ENCODE assay signal across 8 cellular contexts in the genomic region with DNA sequence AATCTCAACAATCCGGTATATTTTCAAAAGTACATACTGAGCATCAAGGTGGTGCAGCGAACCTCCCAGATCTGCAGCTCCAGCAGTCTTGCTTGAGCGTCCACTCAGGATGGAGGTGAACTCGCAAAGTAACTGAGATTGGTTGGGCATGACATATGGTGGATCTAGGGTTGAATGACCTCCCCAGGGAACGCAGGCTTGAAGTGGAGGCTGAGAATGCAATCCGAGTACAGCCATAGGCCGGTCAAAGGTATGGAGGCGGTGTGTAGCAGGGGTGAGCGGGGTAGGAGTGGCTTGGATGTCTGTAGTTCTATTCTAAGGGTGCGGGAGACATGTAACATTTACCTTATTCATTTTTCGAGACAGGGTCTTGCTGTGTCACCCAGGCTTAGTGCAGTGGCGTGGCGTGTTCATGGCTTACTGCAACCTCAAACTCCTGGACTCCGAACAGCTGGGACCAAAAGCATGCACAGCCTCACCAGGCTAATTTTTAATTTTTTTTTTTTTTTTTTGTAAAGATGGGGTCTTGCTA. TPM values are rescaled to one million over a fixed set of nuclear protein-coding genes. Genes with fewer than 3 reads are reported as not detected.
DNase-seq lines count a peak whose midpoint lies in the region; ATAC-seq and TF ChIP-seq lines count a peak whose summit lies in the region.

No MANE protein-coding gene starts in this region.

- TF ChIP-seq CTCF in body of pancreas (IDR thresholded peaks at IDR 0.05): no peak

- peak overlapping the region; percentile 80 to 99 (median 93) for H3K4me2 ChIP-seq in BLaER1 treated with 17β-estradiol and CSF1 and Interleukin-3, amounts not matched to agents 10 nM and 100 nM

- TF ChIP-seq POLR2A in body of pancreas (IDR thresholded peaks at IDR 0.05): no peak

- no peaks in the 10 kb centered on the region for H3K27me3 ChIP-seq in BLaER1 treated with 17β-estradiol and CSF1 and Interleukin-3, amounts not matched to agents 10 nM and 100 nM
- H3K27me3 ChIP-seq in body of pancreas (no peaks in the 10 kb centered on the region), iPS-18a (ENCODE audit: control insufficient read depth, insufficient read depth, low read length) (peaks cover 7% of the 10 kb centered on the region)

- peak; percentile 39 for DNase-seq in NCI-H748 treated with DMSO at 0.1 percent for 48 hours (lab: John Stamatoyannopoulos, UW)
- peak; percentile 49 to 58 (median 54) for DNase-seq in body of pancreas
- peak; percentile 67 for DNase-seq in skeletal muscle cell (ENCODE audit: low read depth)
- DNase-seq in effector CD4-positive, alpha-beta T cell: no peak

- intact Hi-C loops in body of pancreas (cut with DNase I): no loop called here

- peaks cover 32 to 38% (median 34%) of the 10 kb centered on the region in 10 experiments for H3K4me1 ChIP-seq in BLaER1 treated with 17β-estradiol and CSF1 and Interleukin-3, amounts not matched to agents 10 nM and 100 nM
- H3K4me1 ChIP-seq in body of pancreas: peaks cover 41% of the 10 kb centered on the region
- H3K4me1 ChIP-seq in iPS-18a (ENCODE audit: control insufficient read depth, low read depth, low read length): peaks cover 7% of the 10 kb centered on the region

- WGBS in body of pancreas, 2 donors: 9% methylated on average over 14 of the region's 14 CpGs

- peak overlapping the region; percentile 79 to 94 (median 92); a peak in 21 of 22 replicates for H3K27ac ChIP-seq in BLaER1 treated with 17β-estradiol and CSF1 and Interleukin-3, amounts not matched to agents 10 nM and 100 nM
- peak overlapping the region; percentile 95 to 99 (median 97) for H3K27ac ChIP-seq in body of pancreas
- peak overlapping the region; percentile 91 for H3K27ac ChIP-seq in iPS-18a (ENCODE audit: low read length)

- H3K4me3 ChIP-seq in BLaER1 treated with 17β-estradiol and CSF1 and Interleukin-3, amounts not matched to agents 10 nM and 100 nM: peak overlapping the region; percentile 84 to 98 (median 94)
- peak overlapping the region; percentile 61 to 72 for H3K4me3 ChIP-seq in body of pancreas
- H3K4me3 ChIP-seq in iPS-18a (ENCODE audit: low read length): peak overlapping the region; percentile 97
- H3K4me3 ChIP-seq in skeletal muscle cell (ENCODE audit: low read depth, low read length): peak overlapping the region; percentile 73

- H3K9me3 ChIP-seq in BLaER1 treated with 17β-estradiol and CSF1 and Interleukin-3, amounts not matched to agents 10 nM and 100 nM (replicated peaks in 1 of 11): no peaks in the 10 kb centered on the region
- H3K9me3 ChIP-seq in body of pancreas (no peaks in the 10 kb centered on the region), iPS-18a (ENCODE audit: control insufficient read depth, low read depth, low read length) (no peaks in the 10 kb centered on the region)

- H4K20me1 ChIP-seq in BLaER1 treated with 17β-estradiol and CSF1 and Interleukin-3, amounts not matched to agents 10 nM and 100 nM: peaks cover 18 to 47% (median 38%) of the 10 kb centered on the region in 11 experiments; a peak in 21 of 22 replicates

- H3K9ac ChIP-seq in BLaER1 treated with 17β-estradiol and CSF1 and Interleukin-3, amounts not matched to agents 10 nM and 100 nM: peak overlapping the region; percentile 88 to 97 (median 95)
- peak overlapping the region; percentile 88 for H3K9ac ChIP-seq in iPS-18a (ENCODE audit: low read length)

- ATAC-seq in GM18867 (IDR thresholded peaks at IDR 0.05; ENCODE audit: unreplicated experiment) (peak; percentile 24), HG03432 (IDR thresholded peaks at IDR 0.05; ENCODE audit: unreplicated experiment) (peak; percentile 38), body of pancreas (peak; percentile 38)

- peaks cover 48 to 78% (median 60%) of the 10 kb centered on the region in 11 experiments for H3K36me3 ChIP-seq in BLaER1 treated with 17β-estradiol and CSF1 and Interleukin-3, amounts not matched to agents 10 nM and 100 nM
- H3K36me3 ChIP-seq in body of pancreas (replicated peaks in 1 of 2; ENCODE audit: insufficient read depth in 1 of 2, low read depth in 2 of 2): no peaks in the 10 kb centered on the region
- peaks cover 33% of the 10 kb centered on the region for H3K36me3 ChIP-seq in iPS-18a (ENCODE audit: control insufficient read depth, low read depth, low read length)

RNA-seq across cellular contexts. Expression of a gene that starts 0.6 kb away (rescaled TPM):
- 10 to 100 TPM; 36.1 to 49.8 TPM for total RNA-seq in body of pancreas

RNA-seq across cellular contexts. Expression of a gene that starts 15.8 kb away (rescaled TPM):
- total RNA-seq in body of pancreas: 10 to 100 TPM in 1 of 2 donors, 1 to 10 TPM in 1; 4.0 to 13.5 TPM

RNA-seq across cellular contexts. Expression of a gene that starts 16.6 kb away (rescaled TPM):
- total RNA-seq in body of pancreas: 10 to 100 TPM; 10.6 to 12.9 TPM

RNA-seq across cellular contexts. Expression of a gene that starts 30.9 kb away (rescaled TPM):
- 10 to 100 TPM; 13.2 to 27.2 TPM for total RNA-seq in body of pancreas

RNA-seq across cellular contexts. Expression of a gene that starts 31.6 kb away (rescaled TPM):
- not detected for total RNA-seq in body of pancreas
